11 cellular contexts compared by ENCODE assay signal in the genomic region with DNA sequence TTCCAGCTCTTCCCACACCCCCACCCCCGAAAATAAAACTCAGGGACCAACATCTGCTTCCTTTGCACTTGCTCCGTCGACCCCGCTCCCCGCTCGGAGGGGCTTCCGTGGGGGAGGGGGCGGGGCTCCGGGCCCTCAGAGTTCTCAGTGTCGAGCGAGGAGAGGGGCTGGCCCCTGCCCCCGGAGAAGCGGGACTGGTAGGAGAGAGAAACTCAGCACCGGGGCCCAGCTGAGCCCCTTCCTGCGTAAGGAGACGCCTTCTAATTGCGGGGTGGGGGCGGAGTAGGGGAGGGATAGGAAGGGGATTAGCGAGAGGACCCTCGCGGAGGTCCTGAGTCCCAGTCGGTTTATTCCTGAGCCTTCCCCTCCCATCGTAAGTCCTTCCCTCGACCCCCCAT. TPM values are rescaled to one million over a fixed set of nuclear protein-coding genes. Genes with fewer than 3 reads are reported as not detected.
A peak's percentile ranks its signal among the peaks of the same experiment; 100 is the strongest.
DNase-seq lines count a peak whose midpoint lies in the region; ATAC-seq lines count a peak whose summit lies in the region.
"Had no signal": no experiment of that assay in that cellular context is flagged by ENCODE, and none has a peak within 500 bp of the region (broad histone marks: within the 10 kb centered on the region; RNA-seq: fewer than 3 reads in every experiment).

No MANE protein-coding gene starts in this region.

- peaks cover 7% of the 10 kb centered on the region for H3K4me1 Mint-ChIP-seq in activated T-cell treated with anti-CD3 and anti-CD28 coated beads, Interleukin-2, amount 50 U/mL, for 4 hours (ENCODE audit: low read depth)
- peaks cover 26% of the 10 kb centered on the region for H3K4me1 Mint-ChIP-seq in stimulated activated effector memory CD8-positive, alpha-beta T cell treated with anti-CD3 and anti-CD28 coated beads, Interleukin-12 subunit alpha, Interleukin-12 subunit beta, amount 100 ng/mL, for 72 hours

- DNase-seq in activated CD4-positive, CD25-positive, alpha-beta regulatory T cell (lab: John Stamatoyannopoulos, UW), result no peak
- no peak for DNase-seq in activated T-cell treated with anti-CD3 and anti-CD28 coated beads, Interleukin-2, amount 50 U/mL, for 4 hours
- DNase-seq in iPS-NIHi11 (ENCODE audit: low spot score), result peak; percentile 63
- no peak for DNase-seq in stimulated activated effector memory CD8-positive, alpha-beta T cell treated with anti-CD3 and anti-CD28 coated beads, Interleukin-12 subunit alpha, Interleukin-12 subunit beta, amount 100 ng/mL, for 72 hours (ENCODE audit: low spot score in 2 of 2)
- DNase-seq in NCI-H69 (lab: John Stamatoyannopoulos, UW), result no peak
- no peak for DNase-seq in head of caudate nucleus
- no peak for DNase-seq in cerebellar cortex (ENCODE audit: low spot score)
- DNase-seq: SJCRH30 had no signal

- H3K27ac Mint-ChIP-seq in stimulated activated effector memory CD8-positive, alpha-beta T cell treated with anti-CD3 and anti-CD28 coated beads, Interleukin-12 subunit alpha, Interleukin-12 subunit beta, amount 100 ng/mL, for 72 hours, result peak overlapping the region; percentile 81

- peak overlapping the region; percentile 76 for H3K4me3 Mint-ChIP-seq in activated T-cell treated with anti-CD3 and anti-CD28 coated beads, Interleukin-2, amount 50 U/mL, for 4 hours
- H3K4me3 Mint-ChIP-seq in stimulated activated effector memory CD8-positive, alpha-beta T cell treated with anti-CD3 and anti-CD28 coated beads, Interleukin-12 subunit alpha, Interleukin-12 subunit beta, amount 100 ng/mL, for 72 hours, result peak overlapping the region; percentile 72

- ATAC-seq in activated CD4-positive, CD25-positive, alpha-beta regulatory T cell treated with anti-CD3 and anti-CD28 coated beads, Interleukin-2, amount 50 U/mL, for 24 hours, result peak; percentile 17 to 39
- peak; percentile 27 to 44 for ATAC-seq in activated T-cell treated with anti-CD3 and anti-CD28 coated beads, Interleukin-2, amount 50 U/mL, for 4 hours
- no peak for ATAC-seq in stimulated activated effector memory CD8-positive, alpha-beta T cell treated with anti-CD3 and anti-CD28 coated beads, Interleukin-12 subunit alpha, Interleukin-12 subunit beta, amount 100 ng/mL, for 72 hours

- H3K9me3 Mint-ChIP-seq in activated T-cell treated with anti-CD3 and anti-CD28 coated beads, Interleukin-2, amount 50 U/mL, for 4 hours, result no peaks in the 10 kb centered on the region
- no peaks in the 10 kb centered on the region for H3K9me3 Mint-ChIP-seq in stimulated activated effector memory CD8-positive, alpha-beta T cell treated with anti-CD3 and anti-CD28 coated beads, Interleukin-12 subunit alpha, Interleukin-12 subunit beta, amount 100 ng/mL, for 72 hours

- intact Hi-C loops in head of caudate nucleus (cut with DNase I), result no loop called here

- H3K27me3 Mint-ChIP-seq in activated T-cell treated with anti-CD3 and anti-CD28 coated beads, Interleukin-2, amount 50 U/mL, for 4 hours (ENCODE audit: low read depth), result peaks cover 18% of the 10 kb centered on the region

- no peaks in the 10 kb centered on the region for H3K36me3 Mint-ChIP-seq in activated T-cell treated with anti-CD3 and anti-CD28 coated beads, Interleukin-2, amount 50 U/mL, for 4 hours (ENCODE audit: insufficient read depth)
- H3K36me3 Mint-ChIP-seq in stimulated activated effector memory CD8-positive, alpha-beta T cell treated with anti-CD3 and anti-CD28 coated beads, Interleukin-12 subunit alpha, Interleukin-12 subunit beta, amount 100 ng/mL, for 72 hours, result no peaks in the 10 kb centered on the region

RNA-seq across cellular contexts. Expression of a gene that starts 22.3 kb away (rescaled TPM):
- not detected for total RNA-seq in activated T-cell treated with anti-CD3 and anti-CD28 coated beads, Interleukin-2, amount 50 U/mL, for 4 hours
- total RNA-seq: fibroblast of villous mesenchyme, MCF 10A, SJCRH30 had no signal

RNA-seq across cellular contexts. Expression of a gene that starts 32.5 kb away (rescaled TPM):
- under 1 TPM; 0.20 to 0.38 (median 0.21) TPM for total RNA-seq in activated T-cell treated with anti-CD3 and anti-CD28 coated beads, Interleukin-2, amount 50 U/mL, for 4 hours
- total RNA-seq: fibroblast of villous mesenchyme, MCF 10A, SJCRH30 had no signal

RNA-seq across cellular contexts. Expression of a gene that starts 32.8 kb away (rescaled TPM):
- total RNA-seq in activated T-cell treated with anti-CD3 and anti-CD28 coated beads, Interleukin-2, amount 50 U/mL, for 4 hours, result under 1 TPM in 1 of 3 donors, not detected in 2; 0.52 TPM
- total RNA-seq: fibroblast of villous mesenchyme, MCF 10A, SJCRH30 had no signal

RNA-seq across cellular contexts. Expression of a gene that starts 46.5 kb away (rescaled TPM):
- 10 to 100 TPM; 27.5 to 52.1 (median 51.0) TPM for total RNA-seq in activated T-cell treated with anti-CD3 and anti-CD28 coated beads, Interleukin-2, amount 50 U/mL, for 4 hours
